ENCODE assay signal across 18 cellular contexts in the genomic region with DNA sequence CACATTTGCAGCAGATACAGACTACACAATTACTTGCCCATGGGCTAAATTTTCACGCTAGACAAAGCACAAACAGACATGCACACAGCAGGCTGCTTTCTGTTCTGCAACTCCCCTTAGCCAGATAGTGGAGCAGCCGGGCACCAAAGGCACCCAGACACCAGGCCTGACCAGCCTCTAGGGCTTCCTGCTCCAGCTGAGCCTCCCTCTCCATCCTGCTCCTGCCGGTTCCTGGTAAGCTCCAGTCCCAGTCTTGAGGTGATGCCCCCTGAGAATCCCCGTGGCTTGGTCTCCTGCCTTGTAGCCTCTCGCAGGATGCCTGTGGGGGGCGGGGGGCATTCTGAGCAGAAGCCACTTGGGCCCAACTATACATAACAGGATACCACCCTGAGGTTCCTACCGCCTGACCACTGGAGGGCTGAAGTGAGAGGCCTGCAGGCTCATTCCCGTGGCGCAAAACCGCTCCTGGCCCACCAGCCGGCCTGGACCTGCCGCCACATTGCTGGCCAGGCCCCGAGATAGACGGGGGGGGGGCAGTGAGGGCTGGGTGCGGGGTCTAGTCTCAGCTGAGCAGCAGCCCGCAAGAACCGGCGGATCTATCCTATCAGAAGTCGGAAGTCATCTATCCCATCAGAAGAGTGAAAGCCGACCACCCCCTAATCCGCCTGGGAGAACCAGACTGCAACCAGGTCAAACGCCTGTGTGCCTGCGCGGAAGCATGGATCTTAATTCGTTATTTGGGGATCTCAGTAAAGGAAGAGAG. TPM values are rescaled to one million over a fixed set of nuclear protein-coding genes. Genes with fewer than 3 reads are reported as not detected.
DNase-seq lines count a peak whose midpoint lies in the region; ATAC-seq lines count a peak whose summit lies in the region.
"Had no signal": no experiment of that assay in that cellular context is flagged by ENCODE, and none has a peak within 500 bp of the region (broad histone marks: within the 10 kb centered on the region; RNA-seq: fewer than 3 reads in every experiment).

No MANE protein-coding gene starts in this region.

- H3K27me3 Mint-ChIP-seq in activated naive CD8-positive, alpha-beta T cell treated with anti-CD3 and anti-CD28 coated beads, Interleukin-2, amount 10 ng/mL, durations not matched to agents 7 days and 5 days, result peaks cover 89% of the 10 kb centered on the region
- H3K27me3 Mint-ChIP-seq in activated naive CD8-positive, alpha-beta T cell treated with anti-CD3 and anti-CD28 coated beads, Interleukin-2, amount 50 U/mL, for 24 hours, result peaks cover 81% of the 10 kb centered on the region
- H3K27me3 Mint-ChIP-seq in activated T-helper 1 cell treated with anti-CD3 and anti-CD28 coated beads, Interleukin-12 subunit alpha, Interleukin-12 subunit beta, Interleukin-2, Interleukin-4 antibody, amounts not matched to agents 30 ng/mL and 10 ng/mL and 1 ng/mL, durations not matched to agents 14 hours and 24 hours and 36 hours (ENCODE audit: insufficient read depth), result peaks cover 83% of the 10 kb centered on the region
- peaks cover 67 to 94% of the 10 kb centered on the region in 2 donors for H3K27me3 Mint-ChIP-seq in stimulated activated naive B cell treated with anti-CD40 and anti-IgM and Interleukin-4, amounts not matched to agents 10 μg/mL and 1 μg/mL and 100 μg/mL, for 72 hours
- peaks cover 82% of the 10 kb centered on the region for H3K27me3 Mint-ChIP-seq in activated CD4-positive, alpha-beta T cell treated with anti-CD3 and anti-CD28 coated beads, Interleukin-2, amount 10 ng/mL, durations not matched to agents 24 days and 14 days

- H3K9me3 ChIP-seq in iPS-15b (ENCODE audit: control insufficient read depth, insufficient read depth, low read length), result no peaks in the 10 kb centered on the region

- H3K36me3 ChIP-seq in iPS-15b (ENCODE audit: control insufficient read depth, insufficient read depth, low read length), result no peaks in the 10 kb centered on the region

- H3K9ac ChIP-seq in iPS-15b (ENCODE audit: low read depth, low read length), result no peak overlapping the region

- peaks cover 24% of the 10 kb centered on the region for H3K4me1 Mint-ChIP-seq in activated naive CD8-positive, alpha-beta T cell treated with anti-CD3 and anti-CD28 coated beads, Interleukin-2, amount 10 ng/mL, durations not matched to agents 7 days and 5 days
- H3K4me1 Mint-ChIP-seq in activated naive CD8-positive, alpha-beta T cell treated with anti-CD3 and anti-CD28 coated beads, Interleukin-2, amount 50 U/mL, for 24 hours, result peaks cover 34% of the 10 kb centered on the region
- H3K4me1 Mint-ChIP-seq in activated T-helper 1 cell treated with anti-CD3 and anti-CD28 coated beads, Interleukin-12 subunit alpha, Interleukin-12 subunit beta, Interleukin-2, Interleukin-4 antibody, amounts not matched to agents 30 ng/mL and 10 ng/mL and 1 ng/mL, durations not matched to agents 14 hours and 24 hours and 36 hours (ENCODE audit: low read depth), result peaks cover 22% of the 10 kb centered on the region
- peaks cover 30 to 70% of the 10 kb centered on the region in 2 donors for H3K4me1 Mint-ChIP-seq in stimulated activated naive B cell treated with anti-CD40 and anti-IgM and Interleukin-4, amounts not matched to agents 10 μg/mL and 1 μg/mL and 100 μg/mL, for 72 hours
- H3K4me1 Mint-ChIP-seq in activated CD4-positive, alpha-beta T cell treated with anti-CD3 and anti-CD28 coated beads, Interleukin-2, amount 10 ng/mL, durations not matched to agents 24 days and 14 days, result peaks cover 13% of the 10 kb centered on the region

- peak overlapping the region; percentile 35 for H3K4me3 ChIP-seq in iPS-15b (ENCODE audit: low read depth, low read length)

- H3K36me3 Mint-ChIP-seq in activated naive CD8-positive, alpha-beta T cell treated with anti-CD3 and anti-CD28 coated beads, Interleukin-2, amount 10 ng/mL, durations not matched to agents 7 days and 5 days, result peaks cover 3% of the 10 kb centered on the region
- peaks cover 4% of the 10 kb centered on the region for H3K36me3 Mint-ChIP-seq in activated naive CD8-positive, alpha-beta T cell treated with anti-CD3 and anti-CD28 coated beads, Interleukin-2, amount 50 U/mL, for 24 hours (ENCODE audit: low read depth)
- no peaks in the 10 kb centered on the region for H3K36me3 Mint-ChIP-seq in activated T-helper 1 cell treated with anti-CD3 and anti-CD28 coated beads, Interleukin-12 subunit alpha, Interleukin-12 subunit beta, Interleukin-2, Interleukin-4 antibody, amounts not matched to agents 30 ng/mL and 10 ng/mL and 1 ng/mL, durations not matched to agents 14 hours and 24 hours and 36 hours (ENCODE audit: low read depth)
- peaks cover 4 to 6% of the 10 kb centered on the region in 2 donors for H3K36me3 Mint-ChIP-seq in stimulated activated naive B cell treated with anti-CD40 and anti-IgM and Interleukin-4, amounts not matched to agents 10 μg/mL and 1 μg/mL and 100 μg/mL, for 72 hours
- H3K36me3 Mint-ChIP-seq in activated CD4-positive, alpha-beta T cell treated with anti-CD3 and anti-CD28 coated beads, Interleukin-2, amount 10 ng/mL, durations not matched to agents 24 days and 14 days (ENCODE audit: low read depth), result peaks cover 9% of the 10 kb centered on the region
- H3K36me3 Mint-ChIP-seq: activated naive CD8-positive, alpha-beta T cell had no signal

- H3K4me1 ChIP-seq in iPS-15b (ENCODE audit: control insufficient read depth, insufficient read depth, low read length), result peaks cover 8% of the 10 kb centered on the region

- DNase-seq in activated naive CD8-positive, alpha-beta T cell treated with anti-CD3 and anti-CD28 coated beads, Interleukin-2, amount 10 ng/mL, durations not matched to agents 7 days and 5 days, result no peak
- no peak for DNase-seq in activated naive CD8-positive, alpha-beta T cell treated with anti-CD3 and anti-CD28 coated beads, Interleukin-2, amount 50 U/mL, for 24 hours
- no peak for DNase-seq in activated T-helper 1 cell treated with anti-CD3 and anti-CD28 coated beads, Interleukin-12 subunit alpha, Interleukin-12 subunit beta, Interleukin-2, Interleukin-4 antibody, amounts not matched to agents 30 ng/mL and 10 ng/mL and 1 ng/mL, durations not matched to agents 14 hours and 24 hours and 36 hours (ENCODE audit: low spot score)
- no peak for DNase-seq in stimulated activated naive B cell treated with anti-CD40 and anti-IgM and Interleukin-4, amounts not matched to agents 10 μg/mL and 1 μg/mL and 100 μg/mL, for 72 hours
- DNase-seq in kidney glomerular epithelial cell (lab: John Stamatoyannopoulos, UW), result no peak
- no peak for DNase-seq in activated CD4-positive, alpha-beta T cell treated with anti-CD3 and anti-CD28 coated beads, Interleukin-2, amount 10 ng/mL, durations not matched to agents 24 days and 14 days
- DNase-seq: caudate nucleus; effector CD8-positive, alpha-beta T cell; midbrain; NCI-H1694; NCI-H446 treated with DMSO at 0.1 percent for 48 hours; occipital lobe; SHP77 treated with DMSO at 0.1 percent for 48 hours; stimulated activated CD4-positive, alpha-beta T cell treated with anti-CD3 and anti-CD28 coated beads, Interleukin-2, amount 100 ng/mL, for 48 hours had no signal

- H3K9me3 Mint-ChIP-seq in activated naive CD8-positive, alpha-beta T cell treated with anti-CD3 and anti-CD28 coated beads, Interleukin-2, amount 10 ng/mL, durations not matched to agents 7 days and 5 days, result no peaks in the 10 kb centered on the region
- H3K9me3 Mint-ChIP-seq in activated naive CD8-positive, alpha-beta T cell treated with anti-CD3 and anti-CD28 coated beads, Interleukin-2, amount 50 U/mL, for 24 hours, result no peaks in the 10 kb centered on the region
- H3K9me3 Mint-ChIP-seq in activated T-helper 1 cell treated with anti-CD3 and anti-CD28 coated beads, Interleukin-12 subunit alpha, Interleukin-12 subunit beta, Interleukin-2, Interleukin-4 antibody, amounts not matched to agents 30 ng/mL and 10 ng/mL and 1 ng/mL, durations not matched to agents 14 hours and 24 hours and 36 hours, result no peaks in the 10 kb centered on the region
- no peaks in the 10 kb centered on the region for H3K9me3 Mint-ChIP-seq in stimulated activated naive B cell treated with anti-CD40 and anti-IgM and Interleukin-4, amounts not matched to agents 10 μg/mL and 1 μg/mL and 100 μg/mL, for 72 hours
- H3K9me3 Mint-ChIP-seq in activated CD4-positive, alpha-beta T cell treated with anti-CD3 and anti-CD28 coated beads, Interleukin-2, amount 10 ng/mL, durations not matched to agents 24 days and 14 days, result peaks cover 3% of the 10 kb centered on the region

- POLR2A ChIA-PET in activated naive CD8-positive, alpha-beta T cell treated with anti-CD3 and anti-CD28 coated beads, Interleukin-2, amount 10 ng/mL, durations not matched to agents 7 days and 5 days (lab: Charles Lee), result no interaction called here

- no peak overlapping the region for H3K4me3 Mint-ChIP-seq in activated naive CD8-positive, alpha-beta T cell treated with anti-CD3 and anti-CD28 coated beads, Interleukin-2, amount 10 ng/mL, durations not matched to agents 7 days and 5 days
- no peak overlapping the region for H3K4me3 Mint-ChIP-seq in activated naive CD8-positive, alpha-beta T cell treated with anti-CD3 and anti-CD28 coated beads, Interleukin-2, amount 50 U/mL, for 24 hours
- peak overlapping the region; percentile 33 for H3K4me3 Mint-ChIP-seq in activated T-helper 1 cell treated with anti-CD3 and anti-CD28 coated beads, Interleukin-12 subunit alpha, Interleukin-12 subunit beta, Interleukin-2, Interleukin-4 antibody, amounts not matched to agents 30 ng/mL and 10 ng/mL and 1 ng/mL, durations not matched to agents 14 hours and 24 hours and 36 hours
- no peak overlapping the region for H3K4me3 Mint-ChIP-seq in stimulated activated naive B cell treated with anti-CD40 and anti-IgM and Interleukin-4, amounts not matched to agents 10 μg/mL and 1 μg/mL and 100 μg/mL, for 72 hours
- no peak overlapping the region for H3K4me3 Mint-ChIP-seq in activated CD4-positive, alpha-beta T cell treated with anti-CD3 and anti-CD28 coated beads, Interleukin-2, amount 10 ng/mL, durations not matched to agents 24 days and 14 days

- H3K27ac Mint-ChIP-seq in activated naive CD8-positive, alpha-beta T cell treated with anti-CD3 and anti-CD28 coated beads, Interleukin-2, amount 10 ng/mL, durations not matched to agents 7 days and 5 days, result peak overlapping the region; percentile 54
- H3K27ac Mint-ChIP-seq in activated naive CD8-positive, alpha-beta T cell treated with anti-CD3 and anti-CD28 coated beads, Interleukin-2, amount 50 U/mL, for 24 hours, result no peak overlapping the region
- H3K27ac Mint-ChIP-seq in activated T-helper 1 cell treated with anti-CD3 and anti-CD28 coated beads, Interleukin-12 subunit alpha, Interleukin-12 subunit beta, Interleukin-2, Interleukin-4 antibody, amounts not matched to agents 30 ng/mL and 10 ng/mL and 1 ng/mL, durations not matched to agents 14 hours and 24 hours and 36 hours, result no peak overlapping the region
- H3K27ac Mint-ChIP-seq in stimulated activated naive B cell treated with anti-CD40 and anti-IgM and Interleukin-4, amounts not matched to agents 10 μg/mL and 1 μg/mL and 100 μg/mL, for 72 hours, result peak overlapping the region; percentile 59
- H3K27ac Mint-ChIP-seq in activated CD4-positive, alpha-beta T cell treated with anti-CD3 and anti-CD28 coated beads, Interleukin-2, amount 10 ng/mL, durations not matched to agents 24 days and 14 days, result no peak overlapping the region
- H3K27ac Mint-ChIP-seq: activated naive CD8-positive, alpha-beta T cell had no signal

- intact Hi-C loops in activated T-helper 1 cell treated with anti-CD3 and anti-CD28 coated beads, Interleukin-12 subunit alpha, Interleukin-12 subunit beta, Interleukin-2, Interleukin-4 antibody, amounts not matched to agents 30 ng/mL and 10 ng/mL and 1 ng/mL, durations not matched to agents 14 hours and 24 hours and 36 hours (cut with micrococcal nuclease), result no loop called here
- intact Hi-C loops in activated CD4-positive, alpha-beta T cell treated with anti-CD3 and anti-CD28 coated beads, Interleukin-2, amount 10 ng/mL, durations not matched to agents 24 days and 14 days (cut with micrococcal nuclease), result no loop called here

- ATAC-seq in activated naive CD8-positive, alpha-beta T cell treated with anti-CD3 and anti-CD28 coated beads, Interleukin-2, amount 10 ng/mL, durations not matched to agents 7 days and 5 days (ENCODE audit: low read depth), result no peak
- ATAC-seq in activated naive CD8-positive, alpha-beta T cell treated with anti-CD3 and anti-CD28 coated beads, Interleukin-2, amount 50 U/mL, for 24 hours, result no peak
- ATAC-seq in stimulated activated naive B cell treated with anti-CD40 and anti-IgM and Interleukin-4, amounts not matched to agents 10 μg/mL and 1 μg/mL and 100 μg/mL, for 72 hours (replicated peaks), result no peak
- ATAC-seq in esophagus mucosa, result no peak

- peaks cover 98% of the 10 kb centered on the region for H3K27me3 ChIP-seq in iPS-15b (ENCODE audit: control insufficient read depth, insufficient read depth, low read length)

RNA-seq across cellular contexts. Expression of a gene that starts 3.9 kb away (rescaled TPM):
- total RNA-seq in activated naive CD8-positive, alpha-beta T cell treated with anti-CD3 and anti-CD28 coated beads, Interleukin-2, amount 10 ng/mL, durations not matched to agents 7 days and 5 days, result not detected
- total RNA-seq in activated T-helper 1 cell treated with anti-CD3 and anti-CD28 coated beads, Interleukin-12 subunit alpha, Interleukin-12 subunit beta, Interleukin-2, Interleukin-4 antibody, amounts not matched to agents 30 ng/mL and 10 ng/mL and 1 ng/mL, durations not matched to agents 14 hours and 24 hours and 36 hours, result not detected in 2 replicates
- not detected in 2 replicates for total RNA-seq in activated CD4-positive, alpha-beta T cell treated with anti-CD3 and anti-CD28 coated beads, Interleukin-2, amount 10 ng/mL, durations not matched to agents 24 days and 14 days
- not detected for total RNA-seq in esophagus mucosa
- total RNA-seq: occipital lobe, skeletal muscle tissue had no signal

RNA-seq across cellular contexts. Expression of a gene that starts 4.0 kb away (rescaled TPM):
- not detected for total RNA-seq in activated naive CD8-positive, alpha-beta T cell treated with anti-CD3 and anti-CD28 coated beads, Interleukin-2, amount 10 ng/mL, durations not matched to agents 7 days and 5 days
- total RNA-seq in activated T-helper 1 cell treated with anti-CD3 and anti-CD28 coated beads, Interleukin-12 subunit alpha, Interleukin-12 subunit beta, Interleukin-2, Interleukin-4 antibody, amounts not matched to agents 30 ng/mL and 10 ng/mL and 1 ng/mL, durations not matched to agents 14 hours and 24 hours and 36 hours, result not detected in 2 replicates
- total RNA-seq in activated CD4-positive, alpha-beta T cell treated with anti-CD3 and anti-CD28 coated beads, Interleukin-2, amount 10 ng/mL, durations not matched to agents 24 days and 14 days, result not detected in 2 replicates
- not detected for total RNA-seq in esophagus mucosa
- total RNA-seq: skeletal muscle tissue had no signal

Comparison
In these comparisons a context has a peak if more than half of its experiments do, and no peak if none do; other contexts are left out.
1. H3K27ac Mint-ChIP-seq: peak in activated naive CD8-positive, alpha-beta T cell treated with anti-CD3 and anti-CD28 coated beads, Interleukin-2, amount 10 ng/mL, durations not matched to agents 7 days and 5 days (single experiment) and stimulated activated naive B cell treated with anti-CD40 and anti-IgM and Interleukin-4, amounts not matched to agents 10 μg/mL and 1 μg/mL and 100 μg/mL, for 72 hours (single experiment); none in activated naive CD8-positive, alpha-beta T cell treated with anti-CD3 and anti-CD28 coated beads, Interleukin-2, amount 50 U/mL, for 24 hours (single experiment), activated T-helper 1 cell treated with anti-CD3 and anti-CD28 coated beads, Interleukin-12 subunit alpha, Interleukin-12 subunit beta, Interleukin-2, Interleukin-4 antibody, amounts not matched to agents 30 ng/mL and 10 ng/mL and 1 ng/mL, durations not matched to agents 14 hours and 24 hours and 36 hours (single experiment) and activated CD4-positive, alpha-beta T cell treated with anti-CD3 and anti-CD28 coated beads, Interleukin-2, amount 10 ng/mL, durations not matched to agents 24 days and 14 days (single experiment).